In the genomic region with DNA sequence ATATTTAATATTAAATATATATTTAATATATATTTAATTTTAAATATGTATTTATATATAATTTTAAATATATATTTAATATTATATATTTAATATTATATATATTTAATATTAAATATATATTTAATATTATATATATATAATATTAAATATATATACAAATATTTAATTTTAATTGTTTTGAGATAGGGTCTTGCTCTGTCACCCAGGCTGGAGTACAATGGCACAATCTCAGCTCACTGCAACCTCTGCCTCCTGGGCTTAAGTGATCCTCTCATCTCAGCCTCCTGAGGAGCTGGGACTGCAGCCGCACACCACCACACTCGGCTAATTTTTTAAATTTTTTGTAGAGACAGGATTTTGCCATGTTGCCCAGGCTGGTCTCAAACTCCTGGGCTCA, we compare ENCODE assay signal across 4 cellular contexts. TPM values are rescaled to one million over a fixed set of nuclear protein-coding genes. Genes with fewer than 3 reads are reported as not detected.
"Had no signal": no experiment of that assay in that cellular context is flagged by ENCODE, and none has a peak within 500 bp of the region (broad histone marks: within the 10 kb centered on the region; RNA-seq: fewer than 3 reads in every experiment).

No MANE protein-coding gene starts in this region.

RNA-seq across cellular contexts. Expression of a gene that starts 5.2 kb away (rescaled TPM):
- total RNA-seq: SJCRH30 had no signal

RNA-seq across cellular contexts. Expression of a gene that starts 54.2 kb away (rescaled TPM):
- total RNA-seq: K562, NCI-H460, PC-9, SJCRH30 had no signal
